In the genomic region with DNA sequence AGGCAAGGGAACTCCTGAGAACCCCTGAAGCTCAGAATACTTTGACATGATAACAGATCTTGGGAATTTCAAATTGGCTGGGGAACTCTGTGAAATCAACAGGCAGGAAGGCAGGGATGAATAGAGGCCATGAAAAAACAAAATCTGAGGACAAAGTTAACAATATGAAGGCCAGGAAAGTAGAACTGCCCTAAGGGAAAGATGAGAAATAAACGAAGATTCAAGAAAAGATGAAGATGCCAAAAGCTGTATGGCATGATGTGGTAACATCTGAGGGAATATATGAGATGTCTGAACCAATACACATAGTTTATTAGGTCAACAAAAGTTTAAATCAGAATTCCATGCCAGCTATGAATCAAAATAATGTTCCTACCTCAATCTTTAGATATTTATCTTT, we compare ENCODE assay signal across 26 cellular contexts. TPM values are rescaled to one million over a fixed set of nuclear protein-coding genes. Genes with fewer than 3 reads are reported as not detected.
DNase-seq lines count a peak whose midpoint lies in the region; ATAC-seq, FAIRE-seq and TF ChIP-seq lines count a peak whose summit lies in the region.
"Had no signal": no experiment of that assay in that cellular context is flagged by ENCODE, and none has a peak within 500 bp of the region (broad histone marks: within the 10 kb centered on the region; RNA-seq: fewer than 3 reads in every experiment).

No MANE protein-coding gene starts in this region.

- no peak overlapping the region for H3K4me3 ChIP-seq in HepG2 (replicated peaks in 1 of 3; ENCODE audit: insufficient read depth in 1 of 3, low read depth in 2 of 3, low read length in 3 of 3)
- no peak overlapping the region for H3K4me3 ChIP-seq in right lobe of liver
- no peak overlapping the region for H3K4me3 ChIP-seq in neural progenitor cell
- H3K4me3 ChIP-seq: BLaER1, GM12878, GM23248 had no signal

- H3F3A ChIP-seq in neural progenitor cell (ENCODE audit: low read depth): no peaks in the 10 kb centered on the region

- H3K27ac Mint-ChIP-seq in neural progenitor cell: peak overlapping the region; percentile 5
- H3K27ac Mint-ChIP-seq: B cell; CD4-positive, alpha-beta T cell had no signal

- ATAC-seq in HepG2 (no peak), right lobe of liver (no peak), HG03565 (IDR thresholded peaks at IDR 0.05; ENCODE audit: unreplicated experiment) (no peak), HG03045 (IDR thresholded peaks at IDR 0.05; ENCODE audit: unreplicated experiment) (no peak)
- ATAC-seq: GM12878 had no signal

- CTCF ChIA-PET in HepG2 (lab: Yijun Ruan, JAX; ENCODE audit: low intra/inter-chr PET ratio, low total read pairs): interaction anchor here (1.5 kb wide), 1 partner anchor 9 kb away, joined by 5 read pairs; no protein-coding TSS in a partner anchor

- no peaks in the 10 kb centered on the region for H3K27me3 ChIP-seq in HepG2 (ENCODE audit: control insufficient read depth in 1 of 2, insufficient read depth in 2 of 2, low read length in 2 of 2)
- no peaks in the 10 kb centered on the region for H3K27me3 ChIP-seq in right lobe of liver
- H3K27me3 ChIP-seq in neural progenitor cell: no peaks in the 10 kb centered on the region
- H3K27me3 ChIP-seq: BLaER1 had no signal

- peak overlapping the region; percentile 42; the same call in 1 of the 2 replicates for H3K4me2 ChIP-seq in HepG2 (ENCODE audit: low read depth, low read length)
- H3K4me2 ChIP-seq in neural progenitor cell: no peak overlapping the region
- H3K4me2 ChIP-seq: BLaER1 had no signal

- H3K4me1 ChIP-seq in HepG2 (ENCODE audit: insufficient read depth, low read length): peaks cover 72% of the 10 kb centered on the region
- H3K4me1 ChIP-seq in right lobe of liver: peaks cover 0 to 7% (median 0%) of the 10 kb centered on the region in 4 donors
- no peaks in the 10 kb centered on the region for H3K4me1 ChIP-seq in neural progenitor cell
- H3K4me1 ChIP-seq: BLaER1 had no signal

- no peaks in the 10 kb centered on the region for H3K79me2 ChIP-seq in HepG2 (ENCODE audit: insufficient read depth, low read length)
- no peaks in the 10 kb centered on the region for H3K79me2 ChIP-seq in neural progenitor cell (ENCODE audit: low read depth)

- no peaks in the 10 kb centered on the region for H3K4me1 Mint-ChIP-seq in neural progenitor cell
- H3K4me1 Mint-ChIP-seq: B cell had no signal

- H3K9me3 Mint-ChIP-seq in neural progenitor cell: no peaks in the 10 kb centered on the region
- H3K9me3 Mint-ChIP-seq: CD4-positive, alpha-beta T cell; CD8-positive, alpha-beta memory T cell had no signal

- peaks cover 21% of the 10 kb centered on the region for H3K36me3 Mint-ChIP-seq in neural progenitor cell

- intact Hi-C loops in HepG2 (cut with micrococcal nuclease; ENCODE audit: unreplicated experiment) (no loop called here), right lobe of liver (cut with DNase I) (loop anchor here in 1 of 2 donors (5.0 to 10.0 kb wide), 2 partner anchors 231 to 383 kb away; no protein-coding TSS in a partner anchor)

- TF ChIP-seq CTCF in HepG2 (CRISPR knock-in tag; IDR thresholded peaks at IDR 0.05): no peak
- TF ChIP-seq CTCF in right lobe of liver (IDR thresholded peaks at IDR 0.05): no peak
- no peak for TF ChIP-seq CTCF in neural progenitor cell (IDR thresholded peaks at IDR 0.05)

- H3K4me3 Mint-ChIP-seq in neural progenitor cell: no peak overlapping the region
- H3K4me3 Mint-ChIP-seq: B cell; CD4-positive, alpha-beta T cell; CD8-positive, alpha-beta memory T cell had no signal

- peaks cover 2 to 41% of the 10 kb centered on the region in 2 experiments; a peak in 3 of 5 replicates for H3K36me3 ChIP-seq in HepG2 (replicated peaks in 1 of 2; ENCODE audit: control insufficient read depth in 1 of 2, insufficient read depth in 2 of 2, low read length in 2 of 2)
- H3K36me3 ChIP-seq in right lobe of liver: no peaks in the 10 kb centered on the region
- H3K36me3 ChIP-seq in neural progenitor cell: no peaks in the 10 kb centered on the region

- H3K27me3 Mint-ChIP-seq in neural progenitor cell (ENCODE audit: insufficient read depth, low read depth): no peaks in the 10 kb centered on the region
- H3K27me3 Mint-ChIP-seq: B cell; CD4-positive, alpha-beta T cell; CD8-positive, alpha-beta memory T cell had no signal

- H4K20me1 ChIP-seq in HepG2 (ENCODE audit: insufficient read depth, low read length) (no peaks in the 10 kb centered on the region), neural progenitor cell (ENCODE audit: low read depth) (no peaks in the 10 kb centered on the region)
- H4K20me1 ChIP-seq: BLaER1 had no signal

- H3K27ac ChIP-seq in HepG2 (ENCODE audit: extremely low read length, insufficient read depth, low read length) (peak overlapping the region; percentile 79), right lobe of liver (no peak overlapping the region), neural progenitor cell (no peak overlapping the region)
- H3K27ac ChIP-seq: 22Rv1, BLaER1, C4-2B, GM23248 had no signal

- H3K9ac ChIP-seq in HepG2 (ENCODE audit: insufficient read depth, low read depth, low read length): 0 out of 2 replicates have a peak overlapping the region, but pooled peaks have one; percentile 14
- H3K9ac ChIP-seq in neural progenitor cell: no peak overlapping the region
- H3K9ac ChIP-seq: BLaER1, GM23248 had no signal

- TF ChIP-seq POLR2A in HepG2 (IDR thresholded peaks at IDR 0.05; ENCODE audit: insufficient read depth in 1 of 2, low read depth in 2 of 2, low read length in 2 of 2) (no peak), right lobe of liver (IDR thresholded peaks at IDR 0.05) (no peak)

- BruUV-seq in HepG2 (replicated peaks; lab: Mats Ljungman, UMichigan): no TSS peak

- DNase-seq in DMS53 (lab: John Stamatoyannopoulos, UW): peak; percentile 40
- no peak for DNase-seq in DMS53 treated with DMSO at 0.1 percent for 48 hours (lab: John Stamatoyannopoulos, UW; ENCODE audit: unreplicated experiment)
- no peak for DNase-seq in HepG2 (ENCODE audit: low spot score)
- DNase-seq in right lobe of liver: no peak
- DNase-seq in neural progenitor cell (ENCODE audit: low spot score): no peak
- no peak for DNase-seq in CD1c-positive myeloid dendritic cell (ENCODE audit: extremely low spot score)
- DNase-seq: CD4-positive, alpha-beta T cell; CD8-positive, alpha-beta memory T cell; DMS 273 treated with DMSO at 0.1 percent for 48 hours; DND-41; EL; GDM1; GM23248; H7; HCEC 1CT had no signal

- FAIRE-seq in HepG2 (lab: Jason Lieb, UNC): no peak
- FAIRE-seq: A204.1, D721Med, GM12878, GM19239, H1 had no signal

- TF ChIP-seq EP300 in HepG2 (IDR thresholded peaks at IDR 0.05; ENCODE audit: low read depth in 2 of 2, low read length in 2 of 2): no peak
- TF ChIP-seq EP300 in HepG2 (CRISPR knock-in tag; IDR thresholded peaks at IDR 0.05; ENCODE audit: borderline replicate concordance): no peak

- 48% methylated on average over 1 of the region's 1 CpG for WGBS in HepG2 (ENCODE audit: low lambda C conversion rate)
- WGBS in right lobe of liver (ENCODE audit: insufficient coverage, low coverage, low lambda C conversion rate, missing lambda C conversion rate): 100% methylated on average over 1 of the region's 1 CpG

- no peak overlapping the region for H2AFZ ChIP-seq in HepG2 (ENCODE audit: low read length)
- H2AFZ ChIP-seq in neural progenitor cell (replicated peaks): no peak overlapping the region
- H2AFZ ChIP-seq: GM23248 had no signal

- POLR2A ChIA-PET in HepG2 (lab: Yijun Ruan, JAX): interaction anchor here (1.5 to 4.7 kb wide), 3 partner anchors 12 to 26 kb away, joined by 7 to 34 read pairs (median 19); partner anchors contain the start of gene SERGEF

- TF ChIP-seq RAD21 in HepG2 (CRISPR knock-in tag; IDR thresholded peaks at IDR 0.05): no peak

- in situ Hi-C loops in HepG2 (cut with HindIII; ENCODE audit: extremely low pct_ligation_motif_present, low pct_unique_long_range_greater_than_20kb): no loop called here

- H3K9me3 ChIP-seq in HepG2 (ENCODE audit: low read length) (no peaks in the 10 kb centered on the region), right lobe of liver (no peaks in the 10 kb centered on the region), neural progenitor cell (ENCODE audit: low read depth) (no peaks in the 10 kb centered on the region)
- H3K9me3 ChIP-seq: BLaER1 had no signal

RNA-seq across cellular contexts. Expression of gene SERGEF, which starts 25.0 kb away (rescaled TPM):
- total RNA-seq in HepG2 (2016; rRNA removed; fragmentation: Illumina TruSeq; extraction: Trizol) (114 and 117 TPM in 2 replicates), right lobe of liver (10 to 100 TPM in 4 of 6 experiments, 1 to 10 TPM in 2; 8.4 to 19.5 (median 15.8) TPM), neural progenitor cell (ENCODE audit: low replicate concordance) (35.1 and 36.5 TPM in 2 replicates)
- 439 and 477 TPM in 2 replicates for total RNA-seq in HepG2 (2016; cell fraction: cytosol; rRNA removed; fragmentation: Illumina TruSeq; extraction: Trizol; ENCODE audit: low read depth)
- total RNA-seq in HepG2 (2016; cell fraction: insoluble cytoplasmic fraction; rRNA removed; fragmentation: Illumina TruSeq; extraction: Trizol): 109 and 122 TPM in 2 replicates
- 317 and 361 TPM in 2 replicates for total RNA-seq in HepG2 (2016; cell fraction: membrane; rRNA removed; fragmentation: Illumina TruSeq; extraction: Trizol)
- total RNA-seq in HepG2 (2016; cell fraction: nucleus; rRNA removed; fragmentation: Illumina TruSeq; extraction: Trizol): 64.9 and 76.4 TPM in 2 replicates
- polyA plus RNA-seq in HepG2 (2011; rRNA removed): 54.5 and 62.6 TPM in 2 replicates
- 59.1 and 61.0 TPM in 2 replicates for polyA plus RNA-seq in HepG2 (2011; cell fraction: cytosol; rRNA removed)
- polyA plus RNA-seq in HepG2 (2011; cell fraction: nucleus; rRNA removed): 56.3 and 60.9 TPM in 2 replicates
- 73.3 and 103 TPM in 2 replicates for polyA plus RNA-seq in HepG2 (2012)
- 141 and 153 TPM in 2 replicates for polyA plus RNA-seq in HepG2 (2016; cell fraction: cytosol; fragmentation: Illumina TruSeq; extraction: Trizol; ENCODE audit: low read depth)
- polyA plus RNA-seq in HepG2 (2016; cell fraction: insoluble cytoplasmic fraction; fragmentation: Illumina TruSeq; extraction: Trizol; ENCODE audit: low read depth): 81.0 and 82.1 TPM in 2 replicates
- 156 and 162 TPM in 2 replicates for polyA plus RNA-seq in HepG2 (2016; cell fraction: membrane; fragmentation: Illumina TruSeq; extraction: Trizol; ENCODE audit: low read depth)
- polyA plus RNA-seq in HepG2 (2016; cell fraction: nucleus; fragmentation: Illumina TruSeq; extraction: Trizol; ENCODE audit: insufficient read depth, low read depth): 63.3 and 66.3 TPM in 2 replicates
- 28.1 and 97.6 TPM in 2 replicates for polyA minus RNA-seq in HepG2 (2011; rRNA and poly(A)+ RNA removed; ENCODE audit: low replicate concordance)
- 39.2 and 52.7 TPM in 2 replicates for polyA minus RNA-seq in HepG2 (2011; cell fraction: cytosol; rRNA and poly(A)+ RNA removed)
- 105 and 132 TPM in 2 replicates for polyA minus RNA-seq in HepG2 (2011; cell fraction: nucleus; rRNA and poly(A)+ RNA removed)

RNA-seq across cellular contexts. Expression of gene TPH1, which starts 58.2 kb away (rescaled TPM):
- total RNA-seq in HepG2 (2016; rRNA removed; fragmentation: Illumina TruSeq; extraction: Trizol): 0.22 and 0.53 TPM in 2 replicates
- not detected in 2 replicates for total RNA-seq in HepG2 (2016; cell fraction: cytosol; rRNA removed; fragmentation: Illumina TruSeq; extraction: Trizol; ENCODE audit: low read depth)
- total RNA-seq in HepG2 (2016; cell fraction: insoluble cytoplasmic fraction; rRNA removed; fragmentation: Illumina TruSeq; extraction: Trizol): 0.25 and 0.45 TPM in 2 replicates
- total RNA-seq in HepG2 (2016; cell fraction: membrane; rRNA removed; fragmentation: Illumina TruSeq; extraction: Trizol): 0.10 and 0.22 TPM in 2 replicates
- 1.6 and 2.1 TPM in 2 replicates for total RNA-seq in HepG2 (2016; cell fraction: nucleus; rRNA removed; fragmentation: Illumina TruSeq; extraction: Trizol)
- polyA plus RNA-seq in HepG2 (2011; rRNA removed): 0.22 and 0.26 TPM in 2 replicates
- polyA plus RNA-seq in HepG2 (2011; cell fraction: cytosol; rRNA removed): 0.03 and 0.06 TPM in 2 replicates
- 0.63 and 0.69 TPM in 2 replicates for polyA plus RNA-seq in HepG2 (2011; cell fraction: nucleus; rRNA removed)
- polyA plus RNA-seq in HepG2 (2012): 0.15 and 0.25 TPM in 2 replicates
- 0.02 TPM in 1 of 2 replicates, not detected in the other for polyA plus RNA-seq in HepG2 (2016; cell fraction: cytosol; fragmentation: Illumina TruSeq; extraction: Trizol; ENCODE audit: low read depth)
- polyA plus RNA-seq in HepG2 (2016; cell fraction: insoluble cytoplasmic fraction; fragmentation: Illumina TruSeq; extraction: Trizol; ENCODE audit: low read depth): 0.19 and 0.21 TPM in 2 replicates
- polyA plus RNA-seq in HepG2 (2016; cell fraction: membrane; fragmentation: Illumina TruSeq; extraction: Trizol; ENCODE audit: low read depth): 0.03 and 0.06 TPM in 2 replicates
- 4.5 and 7.4 TPM in 2 replicates for polyA plus RNA-seq in HepG2 (2016; cell fraction: nucleus; fragmentation: Illumina TruSeq; extraction: Trizol; ENCODE audit: insufficient read depth, low read depth)
- 0.04 TPM in 1 of 2 replicates, not detected in the other for polyA minus RNA-seq in HepG2 (2011; rRNA and poly(A)+ RNA removed; ENCODE audit: low replicate concordance)
- polyA minus RNA-seq in HepG2 (2011; cell fraction: cytosol; rRNA and poly(A)+ RNA removed): not detected in 2 replicates
- polyA minus RNA-seq in HepG2 (2011; cell fraction: nucleus; rRNA and poly(A)+ RNA removed): 0.50 and 0.77 TPM in 2 replicates
- total RNA-seq in right lobe of liver: under 1 TPM in 5 of 6 experiments, not detected in 1; 0.07 to 0.25 (median 0.12) TPM
- total RNA-seq in neural progenitor cell (ENCODE audit: low replicate concordance): 0.24 and 0.25 TPM in 2 replicates
- total RNA-seq: GM23248 had no signal
- polyA plus RNA-seq: GM23248 had no signal
